In the genomic region with DNA sequence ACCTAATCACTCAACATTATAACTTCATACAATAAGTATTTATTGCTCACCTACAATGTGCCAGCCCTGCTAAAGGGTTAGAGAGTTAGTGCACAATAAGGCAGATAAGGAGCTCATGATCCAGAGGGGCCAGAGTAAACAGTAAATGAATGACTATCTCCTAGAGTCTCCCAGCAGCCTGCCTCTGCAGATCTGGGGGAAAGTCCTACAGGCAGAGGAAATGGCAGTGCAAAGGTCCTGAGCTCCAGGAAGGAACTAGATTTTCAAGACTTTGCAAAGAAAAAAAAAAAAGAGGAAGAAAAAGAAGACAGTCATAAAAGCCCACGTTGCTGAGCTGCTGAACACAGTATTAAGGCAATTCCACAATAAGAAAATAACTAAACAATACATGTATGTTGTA, we compare ENCODE assay signal across 30 cellular contexts.
DNase-seq lines count a peak whose midpoint lies in the region; ATAC-seq, FAIRE-seq and TF ChIP-seq lines count a peak whose summit lies in the region.
"Had no signal": no experiment of that assay in that cellular context is flagged by ENCODE, and none has a peak within 500 bp of the region (broad histone marks: within the 10 kb centered on the region; RNA-seq: fewer than 3 reads in every experiment).

No MANE protein-coding gene starts in this region.

- no peaks in the 10 kb centered on the region for H3K27me3 Mint-ChIP-seq in Caco-2 (ENCODE audit: insufficient read depth, unreplicated experiment)
- H3K27me3 Mint-ChIP-seq: effector memory CD8-positive, alpha-beta T cell had no signal

- H3K9me3 Mint-ChIP-seq in Caco-2 (ENCODE audit: unreplicated experiment): no peaks in the 10 kb centered on the region
- H3K9me3 Mint-ChIP-seq in activated naive CD4-positive, alpha-beta T cell treated with anti-CD3 and anti-CD28 coated beads, Interleukin-2, amount 50 U/mL, for 72 hours: no peaks in the 10 kb centered on the region
- H3K9me3 Mint-ChIP-seq: effector memory CD8-positive, alpha-beta T cell had no signal

- TF ChIP-seq CTCF in Caco-2 (IDR thresholded peaks at IDR 0.05; ENCODE audit: insufficient read depth in 1 of 2, low read depth in 1 of 2, low read length in 1 of 2, severe bottlenecking in 1 of 2, unreplicated experiment in 1 of 2) (no peak), Panc1 (IDR thresholded peaks at IDR 0.05) (no peak), keratinocyte (optimal IDR thresholded peaks at IDR 0.05 in 1 of 3, IDR thresholded peaks at IDR 0.05 in 1 of 3, conservative IDR thresholded peaks at IDR 0.05 in 1 of 3; ENCODE audit: extremely low read depth in 1 of 3, insufficient read depth in 2 of 3, low read length in 3 of 3) (no peak)

- H3K4me3 ChIP-seq in Caco-2 (ENCODE audit: low read depth, low read length) (no peak overlapping the region), Panc1 (ENCODE audit: low read depth in 2 of 2, low read length in 2 of 2) (no peak overlapping the region), keratinocyte (ENCODE audit: control insufficient read depth in 2 of 3, extremely low read depth in 1 of 3, insufficient read depth in 2 of 3, low read depth in 1 of 3, low read length in 3 of 3) (no peak overlapping the region)
- H3K4me3 ChIP-seq: coronary artery, HAP-1, heart right ventricle, prostate gland, vagina had no signal

- H4K20me1 ChIP-seq in keratinocyte (ENCODE audit: control insufficient read depth, extremely low read depth, insufficient read depth, low read length): no peaks in the 10 kb centered on the region

- H3K36me3 Mint-ChIP-seq in Caco-2 (ENCODE audit: insufficient read depth, unreplicated experiment): no peaks in the 10 kb centered on the region
- H3K36me3 Mint-ChIP-seq in activated naive CD4-positive, alpha-beta T cell treated with anti-CD3 and anti-CD28 coated beads, Interleukin-2, amount 50 U/mL, for 72 hours: no peaks in the 10 kb centered on the region
- H3K36me3 Mint-ChIP-seq: activated naive CD8-positive, alpha-beta T cell had no signal

- peaks cover 14% of the 10 kb centered on the region; the same call in 1 of the 2 replicates for H3K4me1 ChIP-seq in Caco-2
- peaks cover 8% of the 10 kb centered on the region for H3K4me1 ChIP-seq in Panc1 (ENCODE audit: control insufficient read depth, insufficient read depth, low read length)
- H3K4me1 ChIP-seq in keratinocyte (ENCODE audit: control insufficient read depth, extremely low read depth, insufficient read depth, low read length): peaks cover 8% of the 10 kb centered on the region
- H3K4me1 ChIP-seq: HAP-1, heart right ventricle, prostate gland, vagina had no signal

- H3K4me3 Mint-ChIP-seq in Caco-2 (ENCODE audit: unreplicated experiment): no peak overlapping the region
- H3K4me3 Mint-ChIP-seq: activated CD8-positive, alpha-beta T cell treated with anti-CD3 and anti-CD28 coated beads, Interleukin-2, amount 10 ng/mL, durations not matched to agents 7 days and 5 days; activated naive CD8-positive, alpha-beta T cell; effector memory CD8-positive, alpha-beta T cell; stimulated activated naive CD8-positive, alpha-beta T cell treated with anti-CD3 and anti-CD28 coated beads, Interleukin-15, Interleukin-2, amounts not matched to agents 100 ng/mL and 50 ng/mL, for 24 hours had no signal

- in situ Hi-C loops in Panc1 (cut with HindIII; ENCODE audit: low pct_unique_long_range_greater_than_20kb, low sequenced_read_pairs): no loop called here

- POLR2A ChIA-PET in Caco-2 (lab: Charles Lee): no interaction called here
- POLR2A ChIA-PET in Panc1 (lab: Charles Lee): interaction anchor here (0.7 kb wide), 1 partner anchor 169 kb away, joined by 4 read pairs; no protein-coding TSS in a partner anchor

- H3K79me2 ChIP-seq in keratinocyte (ENCODE audit: control insufficient read depth, insufficient read depth, low read length): no peaks in the 10 kb centered on the region

- H3K27ac ChIP-seq in Panc1 (ENCODE audit: low read length): no peak overlapping the region
- no peak overlapping the region for H3K27ac ChIP-seq in keratinocyte (ENCODE audit: control insufficient read depth, insufficient read depth, low read length)
- H3K27ac ChIP-seq: coronary artery, foreskin keratinocyte, heart right ventricle, prostate gland, vagina had no signal

- TF ChIP-seq POLR2A in erythroblast (IDR thresholded peaks at IDR 0.05; ENCODE audit: low read length): no peak

- H3K27ac Mint-ChIP-seq in Caco-2 (ENCODE audit: unreplicated experiment): no peak overlapping the region
- no peak overlapping the region for H3K27ac Mint-ChIP-seq in activated naive CD4-positive, alpha-beta T cell treated with anti-CD3 and anti-CD28 coated beads, Interleukin-2, amount 50 U/mL, for 72 hours
- H3K27ac Mint-ChIP-seq: activated CD8-positive, alpha-beta T cell treated with anti-CD3 and anti-CD28 coated beads, Interleukin-2, amount 10 ng/mL, durations not matched to agents 7 days and 5 days; activated naive CD8-positive, alpha-beta T cell; effector memory CD8-positive, alpha-beta T cell; stimulated activated naive CD8-positive, alpha-beta T cell treated with anti-CD3 and anti-CD28 coated beads, Interleukin-15, Interleukin-2, amounts not matched to agents 100 ng/mL and 50 ng/mL, for 24 hours had no signal

- ATAC-seq in Panc1: peak; percentile 66
- no peak for ATAC-seq in activated naive CD4-positive, alpha-beta T cell treated with anti-CD3 and anti-CD28 coated beads, Interleukin-2, amount 50 U/mL, for 72 hours
- ATAC-seq: activated CD8-positive, alpha-beta T cell treated with anti-CD3 and anti-CD28 coated beads, Interleukin-2, amount 10 ng/mL, durations not matched to agents 7 days and 5 days; effector memory CD8-positive, alpha-beta T cell; esophagus mucosa; foreskin keratinocyte; heart right ventricle; left colon had no signal

- FAIRE-seq in keratinocyte (lab: Jason Lieb, UNC): peak; percentile 20
- FAIRE-seq: GM19239, TTC549 had no signal

- H3K9me3 ChIP-seq in Caco-2 (no peaks in the 10 kb centered on the region), Panc1 (ENCODE audit: control insufficient read depth, insufficient read depth, low read depth, low read length) (peaks cover 5% of the 10 kb centered on the region; the same call in 1 of the 2 replicates), keratinocyte (ENCODE audit: control insufficient read depth, low read depth, low read length) (no peaks in the 10 kb centered on the region)
- H3K9me3 ChIP-seq: HAP-1, heart right ventricle, prostate gland, vagina had no signal

- DNase-seq in Caco-2 (peak; percentile 17 to 64), HuH-7 (ENCODE audit: low spot score) (peak; percentile 28), Panc1 (ENCODE audit: low read depth, low spot score) (no peak), keratinocyte (ENCODE audit: low read depth, low spot score) (no peak), inferior parietal cortex (ENCODE audit: extremely low spot score) (no peak), erythroblast (lab: John Stamatoyannopoulos, UW) (no peak), globus pallidus (ENCODE audit: low spot score) (no peak)
- no peak for DNase-seq in activated naive CD4-positive, alpha-beta T cell treated with anti-CD3 and anti-CD28 coated beads, Interleukin-2, amount 50 U/mL, for 72 hours (ENCODE audit: low spot score in 2 of 2)
- DNase-seq: activated CD8-positive, alpha-beta T cell treated with anti-CD3 and anti-CD28 coated beads, Interleukin-2, amount 10 ng/mL, durations not matched to agents 7 days and 5 days; anterior cingulate cortex; DMS153; effector memory CD8-positive, alpha-beta T cell; foreskin keratinocyte; GF-D8; heart right ventricle; left colon; NCI-H1092 treated with DMSO at 0.1 percent for 48 hours; NCI-H1930; NCI-H526 treated with DMSO at 0.1 percent for 48 hours; RPMI8226; T-helper 1 cell had no signal

- no peaks in the 10 kb centered on the region for H3K4me1 Mint-ChIP-seq in Caco-2 (ENCODE audit: low read depth, unreplicated experiment)

- peak overlapping the region; percentile 36 for H2AFZ ChIP-seq in keratinocyte (ENCODE audit: control insufficient read depth, low read length)

- CTCF ChIA-PET in Caco-2 (lab: Charles Lee): interaction anchor here (0.7 kb wide), 1 partner anchor 60 kb away, joined by 3 read pairs; no protein-coding TSS in a partner anchor
- CTCF ChIA-PET in Panc1 (lab: Charles Lee): no interaction called here

- H3K27me3 ChIP-seq in Caco-2 (replicated peaks; ENCODE audit: control insufficient read depth, insufficient read depth, low read length) (no peaks in the 10 kb centered on the region), Panc1 (ENCODE audit: control insufficient read depth, insufficient read depth, low read length) (no peaks in the 10 kb centered on the region), keratinocyte (ENCODE audit: control insufficient read depth, extremely low read depth, insufficient read depth, low read length) (no peaks in the 10 kb centered on the region)
- H3K27me3 ChIP-seq: foreskin keratinocyte, heart right ventricle, vagina had no signal

- H3K9ac ChIP-seq in keratinocyte (ENCODE audit: control insufficient read depth, extremely low read depth, insufficient read depth, low read length): no peak overlapping the region

- intact Hi-C loops in Caco-2 (cut with micrococcal nuclease; ENCODE audit: unreplicated experiment): no loop called here
- intact Hi-C loops in Panc1 (cut with micrococcal nuclease; ENCODE audit: unreplicated experiment): no loop called here

- dilution Hi-C loops in keratinocyte (cut with MboI; ENCODE audit: extremely low pct_ligation_motif_present, low sequenced_read_pairs): no loop called here

- H3K36me3 ChIP-seq in Caco-2 (ENCODE audit: control insufficient read depth, insufficient read depth, low read length): no peaks in the 10 kb centered on the region
- no peaks in the 10 kb centered on the region for H3K36me3 ChIP-seq in Panc1 (ENCODE audit: control insufficient read depth, insufficient read depth, low read length)
- H3K36me3 ChIP-seq in keratinocyte (ENCODE audit: control insufficient read depth in 2 of 2, extremely low read depth in 1 of 2, insufficient read depth in 2 of 2, low read length in 2 of 2): no peaks in the 10 kb centered on the region
- H3K36me3 ChIP-seq: HAP-1, heart right ventricle, prostate gland, vagina had no signal

- H3K9me1 ChIP-seq in keratinocyte (ENCODE audit: control insufficient read depth, extremely low read depth, insufficient read depth, low read length): no peaks in the 10 kb centered on the region

- H3K4me2 ChIP-seq in keratinocyte (ENCODE audit: control insufficient read depth, extremely low read depth, insufficient read depth, low read depth, low read length): no peak overlapping the region

- BruUV-seq in Caco-2 (replicated peaks; lab: Mats Ljungman, UMichigan) (no TSS peak), Panc1 (replicated peaks; lab: Mats Ljungman, UMichigan) (no TSS peak)

Comparison
In these comparisons a context has a peak if more than half of its experiments do, and no peak if none do; other contexts are left out.
1. DNase-seq: peak in Caco-2 (2 of 2) and HuH-7 (single experiment); none in Panc1 (single experiment), keratinocyte (single experiment), activated naive CD4-positive, alpha-beta T cell treated with anti-CD3 and anti-CD28 coated beads, Interleukin-2, amount 50 U/mL, for 72 hours (0 of 2), inferior parietal cortex (single experiment), erythroblast (0 of 2) and globus pallidus (single experiment).